11 cellular contexts compared by ENCODE assay signal in the genomic region with DNA sequence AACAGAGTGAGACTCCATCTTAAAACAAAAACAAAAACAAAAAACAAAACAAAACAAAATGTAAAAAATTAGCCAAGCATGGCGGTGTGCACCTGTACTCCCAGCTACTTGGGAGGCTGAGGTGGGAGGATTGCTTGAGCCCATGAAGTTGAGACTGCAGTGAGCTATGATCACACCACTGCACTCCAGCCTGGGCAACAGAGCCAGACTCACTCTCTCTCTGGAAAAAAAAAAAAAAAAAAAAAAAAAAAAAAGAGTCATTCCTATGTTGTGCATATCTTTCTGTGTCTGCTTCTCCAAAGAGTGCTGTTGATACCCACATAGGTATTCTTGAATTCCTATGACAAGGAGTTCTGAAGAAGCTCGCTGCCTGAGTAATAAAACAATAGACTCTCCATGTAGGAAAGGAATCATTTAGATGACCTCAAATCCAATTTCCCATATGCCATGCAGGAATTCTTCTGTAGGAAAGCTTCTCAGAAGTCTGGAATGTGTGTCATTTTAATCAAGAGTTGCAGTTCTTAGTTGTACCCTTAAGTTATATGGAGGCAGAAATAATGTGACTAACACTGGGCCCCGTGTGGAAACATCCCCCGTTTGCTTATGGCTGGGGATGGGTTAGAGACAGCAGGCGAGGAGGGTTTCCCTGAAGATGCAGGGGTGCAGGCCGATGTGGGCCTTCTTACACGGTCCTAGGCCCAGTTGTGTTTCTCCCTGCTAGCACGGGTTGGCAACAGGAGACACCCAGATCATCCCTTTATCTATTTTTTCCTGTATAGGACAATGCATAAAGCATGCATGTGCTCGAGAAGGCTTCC.
DNase-seq lines count a peak whose midpoint lies in the region; ATAC-seq and TF ChIP-seq lines count a peak whose summit lies in the region.
"Had no signal": no experiment of that assay in that cellular context is flagged by ENCODE, and none has a peak within 500 bp of the region (broad histone marks: within the 10 kb centered on the region; RNA-seq: fewer than 3 reads in every experiment).

No MANE protein-coding gene starts in this region.

- intact Hi-C loops in CD14-positive monocyte (cut with micrococcal nuclease), result no loop called here

- ATAC-seq in GM19023 (IDR thresholded peaks at IDR 0.05; ENCODE audit: unreplicated experiment), result peak; percentile 5
- peak; percentile 6 for ATAC-seq in HG03354 (IDR thresholded peaks at IDR 0.05; ENCODE audit: poor library complexity, severe bottlenecking, unreplicated experiment)
- ATAC-seq: GM23338, PC-3 had no signal

- peak overlapping the region; percentile 29 for H3K4me2 ChIP-seq in DOHH2 (ENCODE audit: low read length)
- H3K4me2 ChIP-seq: GM23338 had no signal

- H3K79me2 ChIP-seq in DOHH2 (ENCODE audit: control insufficient read depth, low read length), result no peaks in the 10 kb centered on the region

- no peak overlapping the region for H3K4me3 Mint-ChIP-seq in osteocyte (ENCODE audit: unreplicated experiment)
- H3K4me3 Mint-ChIP-seq in CD14-positive monocyte, result no peak overlapping the region
- H3K4me3 Mint-ChIP-seq: GM23338 had no signal

- peaks cover 24% of the 10 kb centered on the region for H3K4me1 Mint-ChIP-seq in osteocyte (ENCODE audit: unreplicated experiment)
- H3K4me1 Mint-ChIP-seq in CD14-positive monocyte, result peaks cover 13% of the 10 kb centered on the region

- H3K36me3 Mint-ChIP-seq in osteocyte (ENCODE audit: unreplicated experiment), result no peaks in the 10 kb centered on the region
- H3K36me3 Mint-ChIP-seq in CD14-positive monocyte, result no peaks in the 10 kb centered on the region

- H3K4me3 ChIP-seq in DOHH2 (ENCODE audit: low read length) (0 out of 2 replicates have a peak overlapping the region, but pooled peaks have one; percentile 11), fibroblast of the aortic adventitia (ENCODE audit: low read depth, low read length) (no peak overlapping the region)
- H3K4me3 ChIP-seq: GM23338 had no signal

- H3K27me3 Mint-ChIP-seq in osteocyte (ENCODE audit: unreplicated experiment) (no peaks in the 10 kb centered on the region), CD14-positive monocyte (ENCODE audit: low read depth in 3 of 3) (peaks cover 0 to 1% (median 0%) of the 10 kb centered on the region in 3 donors)

- H3K27ac Mint-ChIP-seq in osteocyte (ENCODE audit: unreplicated experiment), result no peak overlapping the region
- no peak overlapping the region for H3K27ac Mint-ChIP-seq in CD14-positive monocyte
- H3K27ac Mint-ChIP-seq: GM23338 had no signal

- H3K9me3 ChIP-seq in DOHH2 (ENCODE audit: control insufficient read depth, insufficient read depth, low read length), result no peaks in the 10 kb centered on the region

- peaks cover 6% of the 10 kb centered on the region; the same call in 1 of the 2 replicates for H3K27me3 ChIP-seq in DOHH2 (ENCODE audit: control insufficient read depth, low read length)

- H3K27ac ChIP-seq in DOHH2 (ENCODE audit: low read depth, low read length), result no peak overlapping the region

- peaks cover 40% of the 10 kb centered on the region for H3K4me1 ChIP-seq in DOHH2 (ENCODE audit: control insufficient read depth, low read length)

- H3K36me3 ChIP-seq in DOHH2 (ENCODE audit: control insufficient read depth, low read length), result no peaks in the 10 kb centered on the region

- H3F3A ChIP-seq in DOHH2 (ENCODE audit: control insufficient read depth, insufficient read depth), result no peaks in the 10 kb centered on the region

- H4K20me1 ChIP-seq in DOHH2 (ENCODE audit: control insufficient read depth, insufficient read depth, low read depth, low read length), result no peaks in the 10 kb centered on the region

- TF ChIP-seq CTCF in DOHH2 (IDR thresholded peaks at IDR 0.05; ENCODE audit: low read depth, low read length, poor library complexity, severe bottlenecking) (no peak), fibroblast of the aortic adventitia (IDR thresholded peaks at IDR 0.05; ENCODE audit: insufficient read depth, low read length) (no peak), osteocyte (IDR thresholded peaks at IDR 0.05) (no peak), CD14-positive monocyte (IDR thresholded peaks at IDR 0.05) (no peak)

- H3K9me3 Mint-ChIP-seq in osteocyte (ENCODE audit: unreplicated experiment), result no peaks in the 10 kb centered on the region
- H3K9me3 Mint-ChIP-seq in CD14-positive monocyte, result no peaks in the 10 kb centered on the region
- H3K9me3 Mint-ChIP-seq: GM23338 had no signal

- DNase-seq in fibroblast of the aortic adventitia (ENCODE audit: low read depth) (peak; percentile 4), nucleus accumbens (lab: John Stamatoyannopoulos, UW) (no peak), osteocyte (ENCODE audit: extremely low spot score, unreplicated experiment) (no peak), NCI-H1417 (lab: John Stamatoyannopoulos, UW) (no peak), CD14-positive monocyte (ENCODE audit: low spot score) (no peak)
- DNase-seq: DMS79 treated with DMSO at 0.1 percent for 48 hours, PC-3 had no signal

- no peaks in the 10 kb centered on the region for H3K9me2 ChIP-seq in DOHH2 (replicated peaks; ENCODE audit: control insufficient read depth, low read length)
